Comparison of ENCODE assay signal across 8 cellular contexts in the genomic region with DNA sequence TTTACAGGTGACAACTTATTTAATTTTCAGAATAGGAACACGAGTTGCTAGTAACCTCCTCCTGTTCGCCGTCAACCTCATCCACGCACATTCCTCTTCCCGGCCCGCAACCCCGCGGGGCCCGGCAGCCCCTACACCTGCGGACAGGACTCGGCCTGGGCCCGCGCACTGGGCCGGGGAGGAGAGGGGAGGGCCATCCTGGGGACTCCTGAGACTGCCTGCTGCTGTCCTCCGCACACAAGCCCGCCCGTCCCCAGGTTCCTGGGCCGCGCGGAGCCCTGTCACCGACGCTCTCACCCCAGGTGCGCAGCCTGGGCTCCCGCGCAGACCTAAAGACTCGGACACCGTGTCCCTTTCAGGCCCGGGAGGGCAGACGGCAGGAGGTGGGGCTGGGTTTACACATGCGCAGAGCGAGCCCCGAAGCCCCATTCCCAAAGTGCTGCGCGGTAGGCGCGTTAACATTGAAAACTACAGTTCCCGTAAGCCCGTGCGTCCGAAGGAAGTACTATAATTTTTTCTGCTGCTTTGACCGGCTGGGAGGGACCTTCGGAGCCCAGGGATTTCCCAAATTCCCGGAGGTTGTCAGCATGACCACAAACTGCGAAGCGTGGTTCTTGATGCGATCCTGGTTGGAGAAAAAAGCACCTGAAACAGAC.
DNase-seq lines count a peak whose midpoint lies in the region; ATAC-seq and TF ChIP-seq lines count a peak whose summit lies in the region.
"Not testable (repeated sequence)": the region's sequence is repeated elsewhere in the genome, so short reads cannot be mapped to it uniquely, and the experiment has no call there.

No MANE protein-coding gene starts in this region.

- peak overlapping the region; percentile 76 for H3K4me3 ChIP-seq in adipocyte (ENCODE audit: low read length)
- H3K4me3 ChIP-seq in heart left ventricle: peak overlapping the region in 11 of 12 donors; percentile 48 to 72 (median 60)
- peak overlapping the region; percentile 70 for H3K4me3 ChIP-seq in trophoblast cell (ENCODE audit: low read depth, low read length)
- peak overlapping the region; percentile 49 to 64 for H3K4me3 ChIP-seq in testis

- H2BK12ac ChIP-seq in trophoblast cell (ENCODE audit: low read length): not testable (repeated sequence)

- H3K14ac ChIP-seq in trophoblast cell (ENCODE audit: low read length): peak overlapping the region; percentile 61

- H3K9ac ChIP-seq in adipocyte (ENCODE audit: low read length): peak overlapping the region; percentile 70
- not testable (repeated sequence) for H3K9ac ChIP-seq in trophoblast cell (ENCODE audit: low read length)

- TF ChIP-seq POLR2A in heart left ventricle (IDR thresholded peaks at IDR 0.05): peak in 1 of 2 donors; percentile 38
- not testable (repeated sequence) for TF ChIP-seq POLR2A in testis (IDR thresholded peaks at IDR 0.05)

- H3K18ac ChIP-seq in trophoblast cell (ENCODE audit: low read length): not testable (repeated sequence)

- not testable (repeated sequence) for H4K12ac ChIP-seq in trophoblast cell (ENCODE audit: low read depth, low read length)

- H3K4ac ChIP-seq in trophoblast cell (ENCODE audit: low read depth, low read length): not testable (repeated sequence)

- DNase-seq in NCI-H1694 (lab: John Stamatoyannopoulos, UW) (peak; percentile 73), T-helper 1 cell (peak; percentile 23 to 77 (median 49)), adipocyte (ENCODE audit: low read depth) (peak; percentile 87), heart left ventricle (peak; percentile 84 to 92 (median 88)), trophoblast cell (peak; percentile 78 to 86), testis (peak; percentile 89)

- peak overlapping the region; percentile 17 for H2AFZ ChIP-seq in trophoblast cell (ENCODE audit: insufficient read depth, low read length, poor library complexity)

- H3K27ac ChIP-seq in heart left ventricle: peak overlapping the region in 11 of 12 donors; percentile 32 to 85 (median 71)
- not testable (repeated sequence) for H3K27ac ChIP-seq in trophoblast cell (ENCODE audit: low read depth, low read length)
- peak overlapping the region in 1 of 2 donors; percentile 50 for H3K27ac ChIP-seq in testis

- H3K23ac ChIP-seq in trophoblast cell (ENCODE audit: low read length): not testable (repeated sequence)

- peak overlapping the region; percentile 73 for H3K4me2 ChIP-seq in trophoblast cell (ENCODE audit: low read length)

- not testable (repeated sequence) for H3K79me2 ChIP-seq in trophoblast cell (ENCODE audit: control insufficient read depth, insufficient read depth, low read length, poor library complexity)

- H3K27me3 ChIP-seq in adipocyte (replicated peaks; ENCODE audit: control insufficient read depth, insufficient read depth, low read length); heart left ventricle; trophoblast cell (ENCODE audit: insufficient read depth, low read length); testis: not testable (repeated sequence)

- not testable (repeated sequence) for H3K36me3 ChIP-seq in adipocyte (ENCODE audit: control insufficient read depth, insufficient read depth, low read length, severe bottlenecking); heart left ventricle; trophoblast cell (ENCODE audit: control insufficient read depth in 1 of 2, insufficient read depth in 2 of 2, low read length in 2 of 2); testis (ENCODE audit: low read depth, missing control alignments)

- not testable (repeated sequence) for H3K9me3 ChIP-seq in adipocyte (ENCODE audit: control insufficient read depth, low read length); heart left ventricle; trophoblast cell (ENCODE audit: insufficient read depth, low read depth, low read length); testis

- not testable (repeated sequence) for H3K79me1 ChIP-seq in trophoblast cell (ENCODE audit: low read length)

- ATAC-seq in GM18499 (IDR thresholded peaks at IDR 0.05; ENCODE audit: insufficient read depth, unreplicated experiment) (peak; percentile 88), HG02970 (IDR thresholded peaks at IDR 0.05; ENCODE audit: low FRiP score, unreplicated experiment) (peak; percentile 90), heart left ventricle (peak; percentile 99 to 100 (median 100))

- H2BK120ac ChIP-seq in trophoblast cell (ENCODE audit: insufficient read depth, low read length, poor library complexity): not testable (repeated sequence)

- 0 to 1% (median 0%) methylated on average over 13 to 44 of the region's 46 CpGs for WGBS in heart left ventricle, 4 donors
- no CpG with 5 or more reads among the region's 46 CpGs for WGBS in trophoblast cell (ENCODE audit: extremely low coverage, insufficient coverage, insufficient read length)
- WGBS in testis, 2 donors: 0% methylated on average over 2 to 37 of the region's 46 CpGs

- not testable (repeated sequence) for H2AK5ac ChIP-seq in trophoblast cell (ENCODE audit: low read length)

- H2BK5ac ChIP-seq in trophoblast cell (ENCODE audit: low read depth, low read length, poor library complexity): not testable (repeated sequence)

- intact Hi-C loops in heart left ventricle (cut with DNase I); testis (cut with DNase I; ENCODE audit: low total_unique reads): not testable (repeated sequence)

- H4K91ac ChIP-seq in trophoblast cell (ENCODE audit: low read depth, low read length): peak overlapping the region; percentile 47

- H3K4me1 ChIP-seq in adipocyte (ENCODE audit: control insufficient read depth, insufficient read depth, low read length); heart left ventricle; trophoblast cell (ENCODE audit: control insufficient read depth in 1 of 2, insufficient read depth in 2 of 2, low read length in 2 of 2); testis: not testable (repeated sequence)

- not testable (repeated sequence) for TF ChIP-seq CTCF in heart left ventricle (IDR thresholded peaks at IDR 0.05); testis (IDR thresholded peaks at IDR 0.05)

- peak overlapping the region; percentile 38 for H4K8ac ChIP-seq in trophoblast cell (ENCODE audit: low read depth, low read length)
